ENCODE assay signal across 16 cellular contexts in the genomic region with DNA sequence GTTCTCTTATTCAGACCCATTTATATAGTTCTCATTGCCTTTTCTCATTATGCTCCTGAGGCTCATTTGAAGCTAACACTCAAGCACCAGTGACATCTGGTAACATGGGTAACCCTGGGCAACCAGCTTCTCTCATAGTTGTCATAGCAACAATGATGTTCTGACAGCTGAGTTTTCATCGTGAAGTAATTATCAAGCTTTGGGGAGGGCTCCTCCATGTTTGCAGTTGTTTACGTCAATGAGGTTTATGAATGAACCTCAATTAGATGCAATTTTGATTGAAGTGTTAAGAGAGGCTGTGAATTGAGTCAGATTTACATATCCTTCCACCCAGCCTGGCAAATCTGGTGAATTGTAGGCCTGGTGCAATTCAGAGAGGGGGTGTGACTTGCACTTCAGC.
DNase-seq lines count a peak whose midpoint lies in the region; TF ChIP-seq lines count a peak whose summit lies in the region.
"Had no signal": no experiment of that assay in that cellular context is flagged by ENCODE, and none has a peak within 500 bp of the region (broad histone marks: within the 10 kb centered on the region; RNA-seq: fewer than 3 reads in every experiment).

No MANE protein-coding gene starts in this region.

- no peak for TF ChIP-seq POLR2A in prostate gland (IDR thresholded peaks at IDR 0.05)

- no peaks in the 10 kb centered on the region for H3K4me1 ChIP-seq in prostate gland (replicated peaks)
- H3K4me1 ChIP-seq: colonic mucosa, pancreas had no signal

- no peaks in the 10 kb centered on the region for H3K27me3 ChIP-seq in prostate gland (replicated peaks; ENCODE audit: insufficient read depth)
- H3K27me3 ChIP-seq: BLaER1 treated with 17β-estradiol and CSF1 and Interleukin-3, amounts not matched to agents 10 nM and 100 nM; colonic mucosa; pancreas had no signal

- no peaks in the 10 kb centered on the region for H3K9me3 ChIP-seq in prostate gland
- H3K9me3 ChIP-seq: colonic mucosa, pancreas had no signal

- DNase-seq in NCI-H82 (lab: John Stamatoyannopoulos, UW): peak; percentile 37
- DNase-seq in NCI-H82 treated with DMSO at 0.1 percent for 48 hours (lab: John Stamatoyannopoulos, UW; ENCODE audit: unreplicated experiment): no peak
- DNase-seq in NCI-H187 treated with DMSO at 0.1 percent for 48 hours (lab: John Stamatoyannopoulos, UW): peak; percentile 68
- peak; percentile 43 for DNase-seq in SK-N-DZ (ENCODE audit: low spot score)
- peak; percentile 57 for DNase-seq in retina
- DNase-seq in HUDEP-2 (lab: John Stamatoyannopoulos, UW; ENCODE audit: unreplicated experiment in 76 of 76): no peak
- no peak for DNase-seq in SHP77 (lab: John Stamatoyannopoulos, UW)
- DNase-seq in prostate gland (ENCODE audit: low spot score): no peak
- DNase-seq: activated CD4-positive, alpha-beta T cell treated with anti-CD3 and anti-CD28 coated beads for 1 hour; activated CD8-positive, alpha-beta memory T cell treated with anti-CD3 and anti-CD28 coated beads, Interleukin-2, amount 10 ng/mL, durations not matched to agents 7 days and 5 days; activated naive CD8-positive, alpha-beta T cell treated with anti-CD3 and anti-CD28 coated beads, Interleukin-2, amount 10 ng/mL, durations not matched to agents 7 days and 5 days; colonic mucosa; islet precursor cell; NK-92 treated with Interleukin-12 subunit alpha and Interleukin-12 subunit beta, amount 100 ng/mL, for 24 hours had no signal

- intact Hi-C loops in prostate gland (cut with DNase I): loop anchor here (10.0 kb wide), 1 partner anchor 256 kb away; no protein-coding TSS in a partner anchor

- no peak overlapping the region for H3K4me3 ChIP-seq in prostate gland
- H3K4me3 ChIP-seq: BLaER1 treated with 17β-estradiol and CSF1 and Interleukin-3, amounts not matched to agents 10 nM and 100 nM; colonic mucosa; pancreas had no signal

- H3K36me3 ChIP-seq in prostate gland: no peaks in the 10 kb centered on the region
- H3K36me3 ChIP-seq: colonic mucosa, pancreas had no signal

- TF ChIP-seq CTCF in prostate gland (IDR thresholded peaks at IDR 0.05): no peak

- WGBS in prostate gland: 96% methylated on average over 2 of the region's 2 CpGs

- H3K27ac ChIP-seq in prostate gland: no peak overlapping the region
- H3K27ac ChIP-seq: BLaER1 treated with 17β-estradiol and CSF1 and Interleukin-3, amounts not matched to agents 10 nM and 100 nM; colonic mucosa; pancreas had no signal

Comparison
In these comparisons a context has a peak if more than half of its experiments do, and no peak if none do; other contexts are left out.
1. DNase-seq: peak in NCI-H82 (single experiment), NCI-H187 treated with DMSO at 0.1 percent for 48 hours (single experiment), SK-N-DZ (single experiment) and retina (single experiment); none in NCI-H82 treated with DMSO at 0.1 percent for 48 hours (single experiment), HUDEP-2 (0 of 76), SHP77 (0 of 2) and prostate gland (single experiment).